ENCODE assay signal across 30 cellular contexts in the genomic region with DNA sequence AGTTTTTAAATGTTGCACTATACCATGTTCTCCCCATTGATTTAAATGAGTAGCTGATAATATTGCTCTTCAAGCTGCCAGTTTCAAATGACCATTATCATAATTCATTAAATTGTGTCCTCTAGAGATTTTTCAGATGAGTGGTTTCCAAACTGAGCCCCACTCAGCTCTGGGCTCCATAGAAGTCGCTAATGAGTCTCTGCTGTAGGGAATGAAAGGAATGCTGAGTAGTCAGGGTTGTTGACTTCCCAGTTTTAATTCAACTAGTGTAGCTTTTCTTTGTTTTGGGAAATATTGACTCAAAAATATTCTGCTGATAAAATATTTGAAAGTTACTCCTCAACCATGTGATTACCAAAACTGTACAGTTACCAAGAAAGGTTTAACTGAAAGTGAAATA.
"Had no signal": no experiment of that assay in that cellular context is flagged by ENCODE, and none has a peak within 500 bp of the region (broad histone marks: within the 10 kb centered on the region; RNA-seq: fewer than 3 reads in every experiment).

No MANE protein-coding gene starts in this region.

- H3K4me3 ChIP-seq: coronary artery, esophagus muscularis mucosa, heart right ventricle, lung, psoas muscle, right lobe of liver, suprapubic skin, transverse colon, upper lobe of right lung, uterus had no signal

- H3K4me3 Mint-ChIP-seq: memory B cell; mesothelial cell of epicardium; naive thymus-derived CD4-positive, alpha-beta T cell; nephron; stimulated activated naive CD8-positive, alpha-beta T cell treated with anti-CD3 and anti-CD28 coated beads, Interleukin-15, amount 100 ng/mL, for 72 hours had no signal

- H3K27ac Mint-ChIP-seq: memory B cell; mesothelial cell of epicardium; naive thymus-derived CD4-positive, alpha-beta T cell; stimulated activated naive CD8-positive, alpha-beta T cell treated with anti-CD3 and anti-CD28 coated beads, Interleukin-15, amount 100 ng/mL, for 72 hours had no signal

- H3K27me3 Mint-ChIP-seq: memory B cell; naive thymus-derived CD4-positive, alpha-beta T cell; stimulated activated naive CD8-positive, alpha-beta T cell treated with anti-CD3 and anti-CD28 coated beads, Interleukin-15, amount 100 ng/mL, for 72 hours had no signal

- FAIRE-seq: endothelial cell of umbilical vein, keratinocyte had no signal

- H3K4me1 Mint-ChIP-seq: memory B cell; mesothelial cell of epicardium; naive thymus-derived CD4-positive, alpha-beta T cell; nephron; stimulated activated naive CD8-positive, alpha-beta T cell treated with anti-CD3 and anti-CD28 coated beads, Interleukin-15, amount 100 ng/mL, for 72 hours had no signal

- DNase-seq: dermis blood vessel endothelial cell; effector memory CD4-positive, alpha-beta T cell; foreskin keratinocyte; glutamatergic neuron; heart right ventricle; hippocampal formation; naive thymus-derived CD4-positive, alpha-beta T cell; nucleus accumbens; posterior cingulate gyrus; psoas muscle; right lobe of liver; small intestine; stimulated activated CD4-positive, alpha-beta T cell treated with anti-CD3 and anti-CD28 coated beads, Interleukin-12 subunit alpha, Interleukin-12 subunit beta, amount 100 ng/mL, for 4 hours; stimulated activated CD4-positive, alpha-beta T cell treated with anti-CD3 and anti-CD28 coated beads, Interleukin-1b, Interleukin-23, amount 100 ng/mL, for 48 hours; stimulated activated CD4-positive, alpha-beta T cell treated with anti-CD3 and anti-CD28 coated beads, Interleukin-4, amount 100 ng/mL, for 1 hour; stimulated activated CD8-positive, alpha-beta memory T cell treated with anti-CD3 and anti-CD28 coated beads, Interleukin-4, amount 100 ng/mL, for 48 hours; stimulated activated naive CD4-positive, alpha-beta T cell; stimulated activated naive CD8-positive, alpha-beta T cell treated with anti-CD3 and anti-CD28 coated beads, Interleukin-15, amount 100 ng/mL, for 72 hours; transverse colon; upper lobe of right lung; uterus had no signal

- H3K27me3 ChIP-seq: esophagus muscularis mucosa, foreskin keratinocyte, heart right ventricle, right lobe of liver, suprapubic skin, transverse colon, upper lobe of right lung, uterus had no signal

- H3K9me3 ChIP-seq: esophagus muscularis mucosa, psoas muscle, right lobe of liver, suprapubic skin, transverse colon, upper lobe of right lung, uterus had no signal

- H3K9me3 Mint-ChIP-seq: nephron had no signal

- H3K36me3 ChIP-seq: esophagus muscularis mucosa, heart right ventricle, right lobe of liver, suprapubic skin, transverse colon, upper lobe of right lung, uterus had no signal

- H3K4me1 ChIP-seq: esophagus muscularis mucosa, heart right ventricle, psoas muscle, right lobe of liver, suprapubic skin, transverse colon, upper lobe of right lung, uterus had no signal

- H3K36me3 Mint-ChIP-seq: memory B cell; mesothelial cell of epicardium; naive thymus-derived CD4-positive, alpha-beta T cell had no signal

- H3K27ac ChIP-seq: coronary artery, esophagus muscularis mucosa, foreskin keratinocyte, heart right ventricle, psoas muscle, right lobe of liver, suprapubic skin, transverse colon, upper lobe of right lung, uterus had no signal
